ENCODE assay signal across 2 cellular contexts in genomic region chr17:43403846-43404245, GRCh38.
TF ChIP-seq lines count a peak whose summit lies in the region.

No MANE protein-coding gene starts in this region.

TF ChIP-seq in K562, 482 proteins besides CTCF, POLR2A, EP300 and RAD21 (continues in another document):
- TF ChIP-seq TCF3 (CRISPR knock-in tag; IDR thresholded peaks at IDR 0.05) (peak; percentile 90), NCOR1 (IDR thresholded peaks at IDR 0.05) (peak; percentile 92), U2AF2 (optimal IDR thresholded peaks at IDR 0.05; ENCODE audit: low read depth, low read length) (no peak), PML (IDR thresholded peaks at IDR 0.05; ENCODE audit: low read length) (peak; percentile 76), MXD1 (CRISPR knock-in tag; IDR thresholded peaks at IDR 0.05; ENCODE audit: borderline replicate concordance, poor library complexity, severe bottlenecking) (no peak), FOSL1 (tag; conservative IDR thresholded peaks at IDR 0.05) (peak; percentile 57; the same call in 1 of the 2 replicates), KDM1A (IDR thresholded peaks at IDR 0.05) (peak; percentile 98 to 99), DACH1 (IDR thresholded peaks at IDR 0.05; ENCODE audit: partially characterized antibody) (no peak), TCF7 (IDR thresholded peaks at IDR 0.05; ENCODE audit: borderline replicate concordance) (no peak), LARP7 (IDR thresholded peaks at IDR 0.05) (no peak), HDAC2 (IDR thresholded peaks at IDR 0.05) (peak; percentile 99), E2F3 (CRISPR knock-in tag; IDR thresholded peaks at IDR 0.05) (no peak), ZBTB8A (IDR thresholded peaks at IDR 0.05; ENCODE audit: partially characterized antibody) (no peak), TRIM24 (IDR thresholded peaks at IDR 0.05) (peak; percentile 57 to 81), MAFK (IDR thresholded peaks at IDR 0.05; ENCODE audit: low read length) (no peak), ZNF174 (CRISPR knock-in tag; IDR thresholded peaks at IDR 0.05) (no peak), ZSCAN32 (CRISPR knock-in tag; IDR thresholded peaks at IDR 0.05) (no peak), RBM39 (optimal IDR thresholded peaks at IDR 0.05; ENCODE audit: low read depth, low read length) (no peak), TAF1 (IDR thresholded peaks at IDR 0.05; ENCODE audit: control insufficient read depth, extremely low read depth, insufficient read depth, low read length, severe bottlenecking) (no peak), THRAP3 (IDR thresholded peaks at IDR 0.05; ENCODE audit: borderline replicate concordance) (no peak), MAFG (tag; conservative IDR thresholded peaks at IDR 0.05) (no peak), DMBX1 (CRISPR knock-in tag; IDR thresholded peaks at IDR 0.05; ENCODE audit: borderline replicate concordance) (peak; percentile 82), SP1 (CRISPR knock-in tag; IDR thresholded peaks at IDR 0.05) (no peak), TCFL5 (CRISPR knock-in tag; conservative IDR thresholded peaks at IDR 0.05) (no peak), SMAD2 (IDR thresholded peaks at IDR 0.05; ENCODE audit: low read depth, low read length) (no peak), SP2 (IDR thresholded peaks at IDR 0.05; ENCODE audit: extremely low read depth, low read depth, low read length, poor library complexity, severe bottlenecking) (no peak), CSDE1 (IDR thresholded peaks at IDR 0.05) (no peak), TGIF2 (CRISPR knock-in tag; IDR thresholded peaks at IDR 0.05) (no peak), RNF2 (IDR thresholded peaks at IDR 0.05) (no peak), CBFA2T3 (IDR thresholded peaks at IDR 0.05) (peak; percentile 97), GATAD2B (IDR thresholded peaks at IDR 0.05; ENCODE audit: borderline replicate concordance) (no peak), HMGN3 (IDR thresholded peaks at IDR 0.05; ENCODE audit: borderline replicate concordance, extremely low read depth, insufficient read length, low read depth, low read length) (no peak), FOXA3 (CRISPR knock-in tag; conservative IDR thresholded peaks at IDR 0.05 in 1 of 2, IDR thresholded peaks at IDR 0.05 in 1 of 2) (no peak), NFIC (IDR thresholded peaks at IDR 0.05) (peak; percentile 83), NR2F6 (CRISPR knock-in tag; IDR thresholded peaks at IDR 0.05) (no peak), SRSF7 (optimal IDR thresholded peaks at IDR 0.05; ENCODE audit: low read depth, low read length) (no peak), RAD51 (IDR thresholded peaks at IDR 0.05; ENCODE audit: borderline replicate concordance, low read depth) (peak; percentile 44; the same call in 1 of the 2 replicates), CBX8 (IDR thresholded peaks at IDR 0.05; ENCODE audit: borderline replicate concordance, extremely low read depth, low read depth, low read length, poor library complexity, severe bottlenecking) (no peak), HNRNPH1 (optimal IDR thresholded peaks at IDR 0.05; ENCODE audit: low read depth, low read length) (no peak)
- TF ChIP-seq, protein P1, sequence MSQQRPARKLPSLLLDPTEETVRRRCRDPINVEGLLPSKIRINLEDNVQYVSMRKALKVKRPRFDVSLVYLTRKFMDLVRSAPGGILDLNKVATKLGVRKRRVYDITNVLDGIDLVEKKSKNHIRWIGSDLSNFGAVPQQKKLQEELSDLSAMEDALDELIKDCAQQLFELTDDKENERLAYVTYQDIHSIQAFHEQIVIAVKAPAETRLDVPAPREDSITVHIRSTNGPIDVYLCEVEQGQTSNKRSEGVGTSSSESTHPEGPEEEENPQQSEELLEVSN (IDR thresholded peaks at IDR 0.05; ENCODE audit: borderline replicate concordance in 1 of 2, extremely low read depth in 1 of 2, insufficient read depth in 1 of 2, insufficient read length in 1 of 2, low read depth in 1 of 2, low read length in 1 of 2, poor library complexity in 1 of 2, severe bottlenecking in 1 of 2), result no peak
- TF ChIP-seq, protein P2, sequence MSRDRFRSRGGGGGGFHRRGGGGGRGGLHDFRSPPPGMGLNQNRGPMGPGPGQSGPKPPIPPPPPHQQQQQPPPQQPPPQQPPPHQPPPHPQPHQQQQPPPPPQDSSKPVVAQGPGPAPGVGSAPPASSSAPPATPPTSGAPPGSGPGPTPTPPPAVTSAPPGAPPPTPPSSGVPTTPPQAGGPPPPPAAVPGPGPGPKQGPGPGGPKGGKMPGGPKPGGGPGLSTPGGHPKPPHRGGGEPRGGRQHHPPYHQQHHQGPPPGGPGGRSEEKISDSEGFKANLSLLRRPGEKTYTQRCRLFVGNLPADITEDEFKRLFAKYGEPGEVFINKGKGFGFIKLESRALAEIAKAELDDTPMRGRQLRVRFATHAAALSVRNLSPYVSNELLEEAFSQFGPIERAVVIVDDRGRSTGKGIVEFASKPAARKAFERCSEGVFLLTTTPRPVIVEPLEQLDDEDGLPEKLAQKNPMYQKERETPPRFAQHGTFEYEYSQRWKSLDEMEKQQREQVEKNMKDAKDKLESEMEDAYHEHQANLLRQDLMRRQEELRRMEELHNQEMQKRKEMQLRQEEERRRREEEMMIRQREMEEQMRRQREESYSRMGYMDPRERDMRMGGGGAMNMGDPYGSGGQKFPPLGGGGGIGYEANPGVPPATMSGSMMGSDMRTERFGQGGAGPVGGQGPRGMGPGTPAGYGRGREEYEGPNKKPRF (IDR thresholded peaks at IDR 0.05; ENCODE audit: low read depth, low read length), result no peak
- TF ChIP-seq, protein P3, sequence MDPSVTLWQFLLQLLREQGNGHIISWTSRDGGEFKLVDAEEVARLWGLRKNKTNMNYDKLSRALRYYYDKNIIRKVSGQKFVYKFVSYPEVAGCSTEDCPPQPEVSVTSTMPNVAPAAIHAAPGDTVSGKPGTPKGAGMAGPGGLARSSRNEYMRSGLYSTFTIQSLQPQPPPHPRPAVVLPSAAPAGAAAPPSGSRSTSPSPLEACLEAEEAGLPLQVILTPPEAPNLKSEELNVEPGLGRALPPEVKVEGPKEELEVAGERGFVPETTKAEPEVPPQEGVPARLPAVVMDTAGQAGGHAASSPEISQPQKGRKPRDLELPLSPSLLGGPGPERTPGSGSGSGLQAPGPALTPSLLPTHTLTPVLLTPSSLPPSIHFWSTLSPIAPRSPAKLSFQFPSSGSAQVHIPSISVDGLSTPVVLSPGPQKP (CRISPR knock-in tag; IDR thresholded peaks at IDR 0.05), result no peak

TF ChIP-seq in HepG2, 621 proteins besides CTCF, POLR2A, EP300 and RAD21:
- TF ChIP-seq ZNF724P (CRISPR knock-in tag; IDR thresholded peaks at IDR 0.05; ENCODE audit: borderline replicate concordance) (0 out of 2 replicates have a peak, but pooled peaks have one; percentile 35), PAF1 (CRISPR knock-in tag; IDR thresholded peaks at IDR 0.05) (0 out of 2 replicates have a peak, but pooled peaks have one; percentile 13)
- TF ChIP-seq, protein P4, sequence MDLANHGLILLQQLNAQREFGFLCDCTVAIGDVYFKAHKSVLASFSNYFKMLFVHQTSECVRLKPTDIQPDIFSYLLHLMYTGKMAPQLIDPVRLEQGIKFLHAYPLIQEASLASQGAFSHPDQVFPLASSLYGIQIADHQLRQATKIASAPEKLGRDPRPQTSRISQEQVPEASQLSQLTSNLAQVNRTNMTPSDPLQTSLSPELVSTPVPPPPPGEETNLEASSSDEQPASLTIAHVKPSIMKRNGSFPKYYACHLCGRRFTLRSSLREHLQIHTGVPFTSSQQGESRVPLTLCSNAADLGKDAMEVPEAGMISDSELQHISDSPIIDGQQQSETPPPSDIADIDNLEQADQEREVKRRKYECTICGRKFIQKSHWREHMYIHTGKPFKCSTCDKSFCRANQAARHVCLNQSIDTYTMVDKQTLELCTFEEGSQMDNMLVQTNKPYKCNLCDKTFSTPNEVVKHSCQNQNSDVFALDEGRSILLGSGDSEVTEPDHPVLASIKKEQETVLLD (CRISPR knock-in tag; IDR thresholded peaks at IDR 0.05; ENCODE audit: low read depth), result no peak
TF ChIP-seq in HepG2: peak in this region for 2.
